16 cellular contexts compared by ENCODE assay signal in genomic region chr2:28419705-28420270, GRCh38. TPM values are rescaled to one million over a fixed set of nuclear protein-coding genes. Genes with fewer than 3 reads are reported as not detected.
DNase-seq lines count a peak whose midpoint lies in the region; ATAC-seq and TF ChIP-seq lines count a peak whose summit lies in the region.
"Had no signal": no experiment of that assay in that cellular context is flagged by ENCODE, and none has a peak within 500 bp of the region (broad histone marks: within the 10 kb centered on the region; RNA-seq: fewer than 3 reads in every experiment).

No MANE protein-coding gene starts in this region.

- H3K4me1 ChIP-seq in psoas muscle = peaks cover 2% of the 10 kb centered on the region
- H3K4me1 ChIP-seq: uterus had no signal

- H3K27me3 ChIP-seq in psoas muscle (ENCODE audit: insufficient read depth in 3 of 3, low read length in 2 of 3) = no peaks in the 10 kb centered on the region
- H3K27me3 ChIP-seq: stomach, uterus had no signal

- no peak overlapping the region for H3K4me3 Mint-ChIP-seq in activated CD8-positive, alpha-beta memory T cell treated with anti-CD3 and anti-CD28 coated beads, Interleukin-2, amount 10 ng/mL, durations not matched to agents 7 days and 5 days
- H3K4me3 Mint-ChIP-seq in activated CD8-positive, alpha-beta T cell treated with anti-CD3 and anti-CD28 coated beads for 36 hours = no peak overlapping the region
- H3K4me3 Mint-ChIP-seq: activated CD4-positive, alpha-beta T cell treated with anti-CD3 and anti-CD28 coated beads, Interleukin-2, amount 10 ng/mL, durations not matched to agents 7 days and 5 days; activated T-helper 17 cell treated with anti-CD3 and anti-CD28 coated beads, Interleukin-2, amount 50 U/mL, for 72 hours had no signal

- H3K9me3 Mint-ChIP-seq in activated CD8-positive, alpha-beta memory T cell treated with anti-CD3 and anti-CD28 coated beads, Interleukin-2, amount 10 ng/mL, durations not matched to agents 7 days and 5 days (ENCODE audit: low read depth) = no peaks in the 10 kb centered on the region
- H3K9me3 Mint-ChIP-seq in activated CD8-positive, alpha-beta T cell treated with anti-CD3 and anti-CD28 coated beads for 36 hours = no peaks in the 10 kb centered on the region
- H3K9me3 Mint-ChIP-seq: activated CD4-positive, alpha-beta T cell treated with anti-CD3 and anti-CD28 coated beads, Interleukin-2, amount 10 ng/mL, durations not matched to agents 7 days and 5 days; activated T-helper 17 cell treated with anti-CD3 and anti-CD28 coated beads, Interleukin-2, amount 50 U/mL, for 72 hours had no signal

- DNase-seq in activated CD8-positive, alpha-beta memory T cell treated with anti-CD3 and anti-CD28 coated beads, Interleukin-2, amount 10 ng/mL, durations not matched to agents 7 days and 5 days = no peak
- DNase-seq in activated CD8-positive, alpha-beta memory T cell treated with anti-CD3 and anti-CD28 coated beads for 24 hours = no peak
- no peak for DNase-seq in activated CD8-positive, alpha-beta T cell treated with anti-CD3 and anti-CD28 coated beads for 36 hours
- DNase-seq in psoas muscle = peak in 1 of 2 donors; percentile 50
- DNase-seq in NK-92 (lab: John Stamatoyannopoulos, UW; ENCODE audit: unreplicated experiment) = no peak
- no peak for DNase-seq in NCI-H2029 treated with DMSO at 0.1 percent for 48 hours (lab: John Stamatoyannopoulos, UW)
- no peak for DNase-seq in COR-L47 (lab: John Stamatoyannopoulos, UW)
- DNase-seq: activated CD4-positive, alpha-beta T cell treated with anti-CD3 and anti-CD28 coated beads, Interleukin-2, amount 10 ng/mL, durations not matched to agents 7 days and 5 days; effector CD4-positive, alpha-beta T cell; left ventricle myocardium inferior; MM.1S; NCI-H187 treated with DMSO at 0.1 percent for 48 hours; stomach; uterus had no signal

- peaks cover 23% of the 10 kb centered on the region for H3K36me3 Mint-ChIP-seq in activated CD8-positive, alpha-beta memory T cell treated with anti-CD3 and anti-CD28 coated beads, Interleukin-2, amount 10 ng/mL, durations not matched to agents 7 days and 5 days
- H3K36me3 Mint-ChIP-seq in activated CD8-positive, alpha-beta T cell treated with anti-CD3 and anti-CD28 coated beads for 36 hours (ENCODE audit: low read depth) = peaks cover 22% of the 10 kb centered on the region

- peaks cover 48% of the 10 kb centered on the region for H3K4me1 Mint-ChIP-seq in activated CD8-positive, alpha-beta memory T cell treated with anti-CD3 and anti-CD28 coated beads, Interleukin-2, amount 10 ng/mL, durations not matched to agents 7 days and 5 days
- H3K4me1 Mint-ChIP-seq in activated CD8-positive, alpha-beta T cell treated with anti-CD3 and anti-CD28 coated beads for 36 hours (ENCODE audit: low read depth) = peaks cover 51% of the 10 kb centered on the region

- intact Hi-C loops in activated CD8-positive, alpha-beta T cell treated with anti-CD3 and anti-CD28 coated beads for 36 hours (cut with micrococcal nuclease) = no loop called here
- intact Hi-C loops in psoas muscle (cut with DNase I) = no loop called here

- no peaks in the 10 kb centered on the region for H3K27me3 Mint-ChIP-seq in activated CD8-positive, alpha-beta memory T cell treated with anti-CD3 and anti-CD28 coated beads, Interleukin-2, amount 10 ng/mL, durations not matched to agents 7 days and 5 days
- no peaks in the 10 kb centered on the region for H3K27me3 Mint-ChIP-seq in activated CD8-positive, alpha-beta T cell treated with anti-CD3 and anti-CD28 coated beads for 36 hours
- H3K27me3 Mint-ChIP-seq: activated CD4-positive, alpha-beta T cell treated with anti-CD3 and anti-CD28 coated beads, Interleukin-2, amount 10 ng/mL, durations not matched to agents 7 days and 5 days; activated T-helper 17 cell treated with anti-CD3 and anti-CD28 coated beads, Interleukin-2, amount 50 U/mL, for 72 hours had no signal

- no peak overlapping the region for H3K27ac ChIP-seq in psoas muscle
- H3K27ac ChIP-seq: left ventricle myocardium inferior, uterus had no signal

- 71 to 95% (median 81%) methylated on average over 4 of the region's 4 CpGs for WGBS in psoas muscle, 3 donors

- peak overlapping the region; percentile 58 for H3K27ac Mint-ChIP-seq in activated CD8-positive, alpha-beta memory T cell treated with anti-CD3 and anti-CD28 coated beads, Interleukin-2, amount 10 ng/mL, durations not matched to agents 7 days and 5 days
- peak overlapping the region; percentile 66 for H3K27ac Mint-ChIP-seq in activated CD8-positive, alpha-beta T cell treated with anti-CD3 and anti-CD28 coated beads for 36 hours
- H3K27ac Mint-ChIP-seq: activated T-helper 17 cell treated with anti-CD3 and anti-CD28 coated beads, Interleukin-2, amount 50 U/mL, for 72 hours had no signal

- POLR2A ChIA-PET in activated CD8-positive, alpha-beta T cell treated with anti-CD3 and anti-CD28 coated beads for 36 hours (lab: Charles Lee) = interaction anchor here (0.6 to 1.2 kb wide), 3 partner anchors 10 to 41 kb away, joined by 3 to 4 read pairs (median 3); no protein-coding TSS in a partner anchor

- no peak for ATAC-seq in activated CD8-positive, alpha-beta memory T cell treated with anti-CD3 and anti-CD28 coated beads, Interleukin-2, amount 10 ng/mL, durations not matched to agents 7 days and 5 days
- no peak for ATAC-seq in activated CD8-positive, alpha-beta T cell treated with anti-CD3 and anti-CD28 coated beads for 36 hours
- peak; percentile 24 for ATAC-seq in esophagus mucosa
- ATAC-seq in psoas muscle = peak; percentile 24 to 37 (median 30)
- ATAC-seq: activated T-helper 17 cell treated with anti-CD3 and anti-CD28 coated beads, Interleukin-2, amount 50 U/mL, for 72 hours had no signal

- no peak overlapping the region for H3K4me3 ChIP-seq in psoas muscle
- H3K4me3 ChIP-seq: left ventricle myocardium inferior, stomach, uterus had no signal

- CTCF ChIA-PET in activated CD8-positive, alpha-beta memory T cell treated with anti-CD3 and anti-CD28 coated beads, Interleukin-2, amount 10 ng/mL, durations not matched to agents 7 days and 5 days (lab: Charles Lee) = interaction anchor here (0.5 to 1.8 kb wide), 9 partner anchors 9 to 716 kb away, joined by 3 to 12 read pairs (median 4); partner anchors contain the start of gene FOSL2
- CTCF ChIA-PET in activated CD8-positive, alpha-beta T cell treated with anti-CD3 and anti-CD28 coated beads for 36 hours (lab: Charles Lee) = interaction anchor here (0.9 to 1.1 kb wide), 3 partner anchors 10 to 666 kb away, joined by 3 read pairs; no protein-coding TSS in a partner anchor

- no peak for TF ChIP-seq CTCF in activated CD8-positive, alpha-beta T cell treated with anti-CD3 and anti-CD28 coated beads for 36 hours (IDR thresholded peaks at IDR 0.05)
- no peak for TF ChIP-seq CTCF in psoas muscle (IDR thresholded peaks at IDR 0.05)

- H3K9me3 ChIP-seq in psoas muscle = no peaks in the 10 kb centered on the region
- H3K9me3 ChIP-seq: left ventricle myocardium inferior, stomach, uterus had no signal

- H3K36me3 ChIP-seq in psoas muscle (ENCODE audit: insufficient read depth in 1 of 2, low read depth in 1 of 2) = peaks cover 0 to 42% of the 10 kb centered on the region in 2 donors
- H3K36me3 ChIP-seq: uterus had no signal

RNA-seq across cellular contexts. Expression of gene FOSL2, which starts 27.1 kb away (rescaled TPM):
- 10 to 100 TPM; 56.2 to 75.7 TPM for total RNA-seq in activated CD8-positive, alpha-beta memory T cell treated with anti-CD3 and anti-CD28 coated beads, Interleukin-2, amount 10 ng/mL, durations not matched to agents 7 days and 5 days
- 100 to 1,000 TPM; 114 to 119 TPM for total RNA-seq in activated CD8-positive, alpha-beta T cell treated with anti-CD3 and anti-CD28 coated beads for 36 hours
- total RNA-seq in esophagus mucosa = 166 TPM
- total RNA-seq in psoas muscle = 100 to 1,000 TPM in 3 of 4 donors, 10 to 100 TPM in 1; 52.2 to 278 (median 192) TPM
- polyA plus RNA-seq in psoas muscle = 10 to 100 TPM; 20.1 to 74.7 (median 72.1) TPM

Comparison
In these comparisons a context has a peak if more than half of its experiments do, and no peak if none do; other contexts are left out.
1. ATAC-seq: peak in esophagus mucosa (single experiment) and psoas muscle (4 of 4); none in activated CD8-positive, alpha-beta memory T cell treated with anti-CD3 and anti-CD28 coated beads, Interleukin-2, amount 10 ng/mL, durations not matched to agents 7 days and 5 days (single experiment) and activated CD8-positive, alpha-beta T cell treated with anti-CD3 and anti-CD28 coated beads for 36 hours (single experiment).